21 cellular contexts compared by ENCODE assay signal in genomic region chr5:2134543-2135299, GRCh38.
DNase-seq lines count a peak whose midpoint lies in the region; TF ChIP-seq lines count a peak whose summit lies in the region.
"Had no signal": no experiment of that assay in that cellular context is flagged by ENCODE, and none has a peak within 500 bp of the region (broad histone marks: within the 10 kb centered on the region; RNA-seq: fewer than 3 reads in every experiment).

No MANE protein-coding gene starts in this region.

- H2AFZ ChIP-seq in osteoblast (ENCODE audit: low read length), result no peak overlapping the region

- H3K9me3 ChIP-seq in adrenal gland (replicated peaks in 1 of 3) (no peaks in the 10 kb centered on the region), osteoblast (ENCODE audit: low read depth, low read length) (no peaks in the 10 kb centered on the region)
- H3K9me3 ChIP-seq: MG63, suprapubic skin, vagina had no signal

- no peaks in the 10 kb centered on the region for H4K20me1 ChIP-seq in osteoblast (ENCODE audit: insufficient read depth, low read length)

- H3K27me3 ChIP-seq in adrenal gland (no peaks in the 10 kb centered on the region), osteoblast (ENCODE audit: insufficient read depth, low read length) (no peaks in the 10 kb centered on the region)
- H3K27me3 ChIP-seq: MG63, suprapubic skin, vagina had no signal

- H3K27ac ChIP-seq in adrenal gland (peak overlapping the region in 2 of 5 donors; percentile 64 to 69), osteoblast (ENCODE audit: low read depth, low read length) (no peak overlapping the region)
- H3K27ac ChIP-seq: suprapubic skin, vagina had no signal

- DNase-seq in HT1080 (ENCODE audit: low read depth) (peak; percentile 21), adrenal gland (peak in 6 of 7 donors; percentile 31 to 72 (median 46)), fibroblast of pulmonary artery (ENCODE audit: low read depth) (peak; percentile 31), osteoblast (ENCODE audit: insufficient read length, low spot score, missing footprints) (peak; percentile 80), NAMALWA (ENCODE audit: low spot score) (no peak), NCI-H226 (no peak)
- no peak for DNase-seq in stimulated activated CD4-positive, alpha-beta T cell treated with anti-CD3 and anti-CD28 coated beads, Interleukin-2, amount 100 ng/mL, for 48 hours
- DNase-seq: CD8-positive, alpha-beta T cell; dermis blood vessel endothelial cell; DMS53; hippocampal formation; islet precursor cell; MG63; NCI-H1417 treated with DMSO at 0.1 percent for 48 hours; NCI-H510A; nucleus accumbens; right cardiac atrium; T-helper 2 cell had no signal

- H3K4me3 ChIP-seq in adrenal gland (no peak overlapping the region), fibroblast of pulmonary artery (replicated peaks; ENCODE audit: low read depth, low read length) (no peak overlapping the region), osteoblast (ENCODE audit: insufficient read depth, low read length) (no peak overlapping the region)
- H3K4me3 ChIP-seq: lung, MG63, suprapubic skin, vagina had no signal

- H3K36me3 ChIP-seq in adrenal gland (replicated peaks in 1 of 2) (no peaks in the 10 kb centered on the region), osteoblast (ENCODE audit: insufficient read depth, low read length) (no peaks in the 10 kb centered on the region)
- H3K36me3 ChIP-seq: MG63, suprapubic skin, vagina had no signal

- 15 to 44% (median 38%) methylated on average over 12 to 20 of the region's 20 CpGs for WGBS in adrenal gland, 4 donors

- peaks cover 4% of the 10 kb centered on the region in 2 donors for H3K4me1 ChIP-seq in adrenal gland (replicated peaks in 1 of 2)
- no peaks in the 10 kb centered on the region for H3K4me1 ChIP-seq in osteoblast (ENCODE audit: insufficient read depth, low read length)
- H3K4me1 ChIP-seq: suprapubic skin, vagina had no signal

- intact Hi-C loops in adrenal gland (cut with DNase I), result no loop called here

- H3K79me2 ChIP-seq in osteoblast (ENCODE audit: insufficient read depth, low read length), result no peaks in the 10 kb centered on the region

- TF ChIP-seq POLR2A in adrenal gland (IDR thresholded peaks at IDR 0.05), result no peak

- TF ChIP-seq CTCF in adrenal gland (IDR thresholded peaks at IDR 0.05), result no peak
- TF ChIP-seq CTCF in fibroblast of pulmonary artery (IDR thresholded peaks at IDR 0.05; ENCODE audit: low read length, missing control alignments), result no peak
- TF ChIP-seq CTCF in osteoblast (IDR thresholded peaks at IDR 0.05; ENCODE audit: extremely low read depth, low read depth, low read length), result no peak

- no peak overlapping the region for H3K4me2 ChIP-seq in osteoblast (ENCODE audit: insufficient read depth, low read length)

Comparison
In these comparisons a context has a peak if more than half of its experiments do, and no peak if none do; other contexts are left out.
1. DNase-seq: peak in HT1080 (single experiment), adrenal gland (6 of 7), fibroblast of pulmonary artery (single experiment) and osteoblast (single experiment); none in stimulated activated CD4-positive, alpha-beta T cell treated with anti-CD3 and anti-CD28 coated beads, Interleukin-2, amount 100 ng/mL, for 48 hours (0 of 2), NAMALWA (single experiment) and NCI-H226 (single experiment).